In the genomic region with DNA sequence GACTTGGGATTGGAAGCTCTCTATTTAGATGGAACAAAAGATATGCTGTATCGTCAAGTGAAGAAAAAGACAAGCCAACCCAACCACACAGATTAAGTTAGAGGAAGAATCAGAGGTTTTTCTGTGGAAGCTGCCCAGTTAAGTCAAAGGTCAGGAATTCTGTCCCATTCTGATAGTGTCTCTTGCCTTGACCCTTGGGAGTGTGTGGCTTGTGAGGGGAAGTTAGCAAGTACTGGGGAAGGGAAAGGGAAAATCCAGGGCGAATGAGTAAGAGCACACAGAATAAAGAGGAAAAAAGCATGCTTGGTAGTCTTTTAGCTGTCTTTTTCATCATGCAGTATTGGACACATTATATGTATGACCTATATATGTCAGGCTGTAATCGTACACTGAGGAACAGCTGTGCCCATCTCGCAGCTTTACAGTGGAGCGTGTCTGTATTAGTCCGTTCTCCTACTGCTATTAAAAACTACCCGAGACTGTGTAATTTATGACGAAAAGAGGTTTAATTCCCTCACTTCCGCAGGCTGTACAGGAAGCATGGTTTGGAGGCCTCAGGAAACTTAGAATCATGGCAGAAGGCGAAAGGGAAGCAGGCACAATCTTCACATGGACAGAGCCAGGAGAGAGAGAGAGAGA, we compare ENCODE assay signal across 1 cellular context.
TF ChIP-seq lines count a peak whose summit lies in the region.

No MANE protein-coding gene starts in this region.

TF ChIP-seq in WTC11, 78 proteins besides CTCF, POLR2A, EP300 and RAD21 (continued from another document):
- TF ChIP-seq, protein P1, sequence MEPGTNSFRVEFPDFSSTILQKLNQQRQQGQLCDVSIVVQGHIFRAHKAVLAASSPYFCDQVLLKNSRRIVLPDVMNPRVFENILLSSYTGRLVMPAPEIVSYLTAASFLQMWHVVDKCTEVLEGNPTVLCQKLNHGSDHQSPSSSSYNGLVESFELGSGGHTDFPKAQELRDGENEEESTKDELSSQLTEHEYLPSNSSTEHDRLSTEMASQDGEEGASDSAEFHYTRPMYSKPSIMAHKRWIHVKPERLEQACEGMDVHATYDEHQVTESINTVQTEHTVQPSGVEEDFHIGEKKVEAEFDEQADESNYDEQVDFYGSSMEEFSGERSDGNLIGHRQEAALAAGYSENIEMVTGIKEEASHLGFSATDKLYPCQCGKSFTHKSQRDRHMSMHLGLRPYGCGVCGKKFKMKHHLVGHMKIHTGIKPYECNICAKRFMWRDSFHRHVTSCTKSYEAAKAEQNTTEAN (CRISPR knock-in tag; IDR thresholded peaks at IDR 0.05), result no peak
- no peak for TF ChIP-seq ATF1 (CRISPR knock-in tag; IDR thresholded peaks at IDR 0.05)
- TF ChIP-seq, protein P2, sequence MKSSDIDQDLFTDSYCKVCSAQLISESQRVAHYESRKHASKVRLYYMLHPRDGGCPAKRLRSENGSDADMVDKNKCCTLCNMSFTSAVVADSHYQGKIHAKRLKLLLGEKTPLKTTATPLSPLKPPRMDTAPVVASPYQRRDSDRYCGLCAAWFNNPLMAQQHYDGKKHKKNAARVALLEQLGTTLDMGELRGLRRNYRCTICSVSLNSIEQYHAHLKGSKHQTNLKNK (CRISPR knock-in tag; IDR thresholded peaks at IDR 0.05), result no peak
- TF ChIP-seq, protein P3, sequence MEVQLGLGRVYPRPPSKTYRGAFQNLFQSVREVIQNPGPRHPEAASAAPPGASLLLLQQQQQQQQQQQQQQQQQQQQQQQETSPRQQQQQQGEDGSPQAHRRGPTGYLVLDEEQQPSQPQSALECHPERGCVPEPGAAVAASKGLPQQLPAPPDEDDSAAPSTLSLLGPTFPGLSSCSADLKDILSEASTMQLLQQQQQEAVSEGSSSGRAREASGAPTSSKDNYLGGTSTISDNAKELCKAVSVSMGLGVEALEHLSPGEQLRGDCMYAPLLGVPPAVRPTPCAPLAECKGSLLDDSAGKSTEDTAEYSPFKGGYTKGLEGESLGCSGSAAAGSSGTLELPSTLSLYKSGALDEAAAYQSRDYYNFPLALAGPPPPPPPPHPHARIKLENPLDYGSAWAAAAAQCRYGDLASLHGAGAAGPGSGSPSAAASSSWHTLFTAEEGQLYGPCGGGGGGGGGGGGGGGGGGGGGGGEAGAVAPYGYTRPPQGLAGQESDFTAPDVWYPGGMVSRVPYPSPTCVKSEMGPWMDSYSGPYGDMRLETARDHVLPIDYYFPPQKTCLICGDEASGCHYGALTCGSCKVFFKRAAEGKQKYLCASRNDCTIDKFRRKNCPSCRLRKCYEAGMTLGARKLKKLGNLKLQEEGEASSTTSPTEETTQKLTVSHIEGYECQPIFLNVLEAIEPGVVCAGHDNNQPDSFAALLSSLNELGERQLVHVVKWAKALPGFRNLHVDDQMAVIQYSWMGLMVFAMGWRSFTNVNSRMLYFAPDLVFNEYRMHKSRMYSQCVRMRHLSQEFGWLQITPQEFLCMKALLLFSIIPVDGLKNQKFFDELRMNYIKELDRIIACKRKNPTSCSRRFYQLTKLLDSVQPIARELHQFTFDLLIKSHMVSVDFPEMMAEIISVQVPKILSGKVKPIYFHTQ (CRISPR knock-in tag; IDR thresholded peaks at IDR 0.05), result no peak
- TF ChIP-seq EMX1 (CRISPR knock-in tag; IDR thresholded peaks at IDR 0.05), result no peak
- TF ChIP-seq NFATC4 (CRISPR knock-in tag; IDR thresholded peaks at IDR 0.05), result no peak
